Comparison of ENCODE assay signal across 28 cellular contexts in genomic region chr12:31311634-31312258, GRCh38. TPM values are rescaled to one million over a fixed set of nuclear protein-coding genes. Genes with fewer than 3 reads are reported as not detected.
DNase-seq lines count a peak whose midpoint lies in the region; ATAC-seq, FAIRE-seq and TF ChIP-seq lines count a peak whose summit lies in the region.
"Had no signal": no experiment of that assay in that cellular context is flagged by ENCODE, and none has a peak within 500 bp of the region (broad histone marks: within the 10 kb centered on the region; RNA-seq: fewer than 3 reads in every experiment).

No MANE protein-coding gene starts in this region.

- H3K4me3 Mint-ChIP-seq in activated CD4-positive, alpha-beta T cell treated with anti-CD3 and anti-CD28 coated beads, Interleukin-2, amount 10 ng/mL, durations not matched to agents 24 days and 14 days: no peak overlapping the region
- H3K4me3 Mint-ChIP-seq in neural progenitor cell: peak overlapping the region; percentile 21
- H3K4me3 Mint-ChIP-seq: B cell; CD8-positive, alpha-beta memory T cell had no signal

- TSS peak; percentile 7 for BruUV-seq in GM12878 (replicated peaks; lab: Mats Ljungman, UMichigan)

- H3K27me3 Mint-ChIP-seq in activated CD4-positive, alpha-beta T cell treated with anti-CD3 and anti-CD28 coated beads, Interleukin-2, amount 10 ng/mL, durations not matched to agents 24 days and 14 days: no peaks in the 10 kb centered on the region
- H3K27me3 Mint-ChIP-seq in neural progenitor cell (ENCODE audit: insufficient read depth, low read depth): peaks cover 8% of the 10 kb centered on the region
- H3K27me3 Mint-ChIP-seq: B cell had no signal

- peaks cover 33% of the 10 kb centered on the region for H3K4me1 Mint-ChIP-seq in activated CD4-positive, alpha-beta T cell treated with anti-CD3 and anti-CD28 coated beads, Interleukin-2, amount 10 ng/mL, durations not matched to agents 24 days and 14 days
- H3K4me1 Mint-ChIP-seq in neural progenitor cell: no peaks in the 10 kb centered on the region

- peak overlapping the region; percentile 62 for H3K27ac Mint-ChIP-seq in activated CD4-positive, alpha-beta T cell treated with anti-CD3 and anti-CD28 coated beads, Interleukin-2, amount 10 ng/mL, durations not matched to agents 24 days and 14 days
- H3K27ac Mint-ChIP-seq in neural progenitor cell: no peak overlapping the region
- H3K27ac Mint-ChIP-seq: B cell had no signal

- H3K4me3 ChIP-seq in GM12878: no peak overlapping the region
- H3K4me3 ChIP-seq in neural progenitor cell: no peak overlapping the region
- H3K4me3 ChIP-seq: SK-N-MC had no signal

- no peak for ATAC-seq in GM12878
- ATAC-seq in HG02678 (IDR thresholded peaks at IDR 0.05; ENCODE audit: unreplicated experiment): no peak

- H3K9ac ChIP-seq in GM12878 (ENCODE audit: control insufficient read depth, insufficient read depth, low read length) (no peak overlapping the region), neural progenitor cell (no peak overlapping the region)

- H3K9me3 Mint-ChIP-seq in activated CD4-positive, alpha-beta T cell treated with anti-CD3 and anti-CD28 coated beads, Interleukin-2, amount 10 ng/mL, durations not matched to agents 24 days and 14 days: peaks cover 15% of the 10 kb centered on the region
- peaks cover 82% of the 10 kb centered on the region for H3K9me3 Mint-ChIP-seq in neural progenitor cell
- H3K9me3 Mint-ChIP-seq: CD8-positive, alpha-beta memory T cell had no signal

- peak; percentile 9 for FAIRE-seq in GM12891 (lab: Jason Lieb, UNC)
- FAIRE-seq in GM12878 (lab: Jason Lieb, UNC): no peak
- FAIRE-seq: RCC 7860 had no signal

- H3K27ac ChIP-seq in GM12878 (ENCODE audit: control insufficient read depth, insufficient read depth) (no peak overlapping the region), neural progenitor cell (no peak overlapping the region)
- H3K27ac ChIP-seq: 22Rv1, C4-2B, HL-60, SK-N-MC had no signal

- H3K36me3 ChIP-seq in GM12878 (ENCODE audit: control insufficient read depth in 2 of 2, insufficient read depth in 2 of 2, low read length in 1 of 2): peaks cover 0 to 21% of the 10 kb centered on the region in 2 experiments
- H3K36me3 ChIP-seq in neural progenitor cell: peaks cover 13% of the 10 kb centered on the region

- CTCF ChIA-PET in GM12878 (lab: Yijun Ruan, JAX): interaction anchor here (1.2 kb wide), 1 partner anchor 13 kb away, joined by 4 read pairs; no protein-coding TSS in a partner anchor

- in situ Hi-C loops in GM12878 (cut with MboI): no loop called here

- TF ChIP-seq RAD21 in GM12878 (IDR thresholded peaks at IDR 0.05; ENCODE audit: insufficient read depth, low read depth, low read length): no peak

- H3K4me2 ChIP-seq in GM12878 (ENCODE audit: control insufficient read depth, insufficient read depth): no peak overlapping the region
- H3K4me2 ChIP-seq in neural progenitor cell: no peak overlapping the region

- H4K20me1 ChIP-seq in GM12878 (ENCODE audit: control insufficient read depth, insufficient read depth): no peaks in the 10 kb centered on the region
- peaks cover 99% of the 10 kb centered on the region for H4K20me1 ChIP-seq in neural progenitor cell (ENCODE audit: low read depth)

- RAD21 ChIA-PET in GM12878 (lab: Charles Lee; ENCODE audit: unreplicated experiment): no interaction called here

- H3K4me1 ChIP-seq in GM12878 (ENCODE audit: control insufficient read depth, insufficient read depth, low read length): peaks cover 7% of the 10 kb centered on the region; the same call in 1 of the 2 replicates
- peaks cover 39% of the 10 kb centered on the region for H3K4me1 ChIP-seq in neural progenitor cell

- TF ChIP-seq EP300 in GM12878 (IDR thresholded peaks at IDR 0.05; ENCODE audit: borderline replicate concordance in 1 of 2, control insufficient read depth in 1 of 2, low read depth in 2 of 2, low read length in 2 of 2): no peak

- POLR2A ChIA-PET in GM12878 (lab: Charles Lee): no interaction called here

- DNase-seq in activated CD4-positive, alpha-beta T cell treated with anti-CD3 and anti-CD28 coated beads, Interleukin-2, amount 10 ng/mL, durations not matched to agents 24 days and 14 days: no peak
- no peak for DNase-seq in activated CD4-positive, alpha-beta T cell treated with anti-CD3 and anti-CD28 coated beads, Interleukin-2, amount 50 U/mL, for 4 hours
- DNase-seq in GM12891 (ENCODE audit: insufficient read length, low spot score) (no peak), GM12878 (ENCODE audit: low read depth, low spot score) (no peak), neural progenitor cell (ENCODE audit: low spot score) (no peak), NCI-H524 treated with DMSO at 0.1 percent for 48 hours (lab: John Stamatoyannopoulos, UW) (no peak)
- DNase-seq: CD8-positive, alpha-beta memory T cell; DMS 273 treated with DMSO at 0.1 percent for 48 hours; DMS79; EL; GDM1; H7; Kasumi-1; NCI-H1092 treated with DMSO at 0.1 percent for 48 hours; NCI-H1436; NCI-H187; NCI-H2171 treated with DMSO at 0.1 percent for 48 hours; NCI-H345; NCI-H510A treated with DMSO at 0.1 percent for 48 hours; NCI-H748 treated with DMSO at 0.1 percent for 48 hours; SIG-M5 had no signal

- TF ChIP-seq CTCF in GM12878 (IDR thresholded peaks at IDR 0.05 in 2 of 3, conservative IDR thresholded peaks at IDR 0.05 in 1 of 3; ENCODE audit: control insufficient read depth in 2 of 3, extremely low read depth in 1 of 3, insufficient read depth in 1 of 3, low read depth in 3 of 3, low read length in 3 of 3) (no peak), neural progenitor cell (IDR thresholded peaks at IDR 0.05) (no peak)

- intact Hi-C loops in activated CD4-positive, alpha-beta T cell treated with anti-CD3 and anti-CD28 coated beads, Interleukin-2, amount 10 ng/mL, durations not matched to agents 24 days and 14 days (cut with micrococcal nuclease): no loop called here
- intact Hi-C loops in GM12878 (cut with micrococcal nuclease; ENCODE audit: unreplicated experiment): no loop called here

- H3K27me3 ChIP-seq in GM12878 (replicated peaks in 1 of 2; ENCODE audit: control insufficient read depth in 2 of 2, insufficient read depth in 2 of 2, low read length in 1 of 2): no peaks in the 10 kb centered on the region
- no peaks in the 10 kb centered on the region for H3K27me3 ChIP-seq in neural progenitor cell

- 98% methylated on average over 2 of the region's 2 CpGs for WGBS in GM12878 (ENCODE audit: insufficient coverage, insufficient replicate concordance, low lambda C conversion rate, missing lambda C conversion rate)

- SMC1A ChIA-PET in GM12878 (lab: Charles Lee; ENCODE audit: uncharacterized antibody, unreplicated experiment): interaction anchor here (0.8 to 4.8 kb wide), 4 partner anchors 11 to 40 kb away, joined by 3 to 20 read pairs (median 4); no protein-coding TSS in a partner anchor

- H3K79me2 ChIP-seq in GM12878 (ENCODE audit: control insufficient read depth, insufficient read depth, low read length) (peaks cover 97% of the 10 kb centered on the region), neural progenitor cell (ENCODE audit: low read depth) (peaks cover 100% of the 10 kb centered on the region)

- H3K9me3 ChIP-seq in GM12878 (replicated peaks; ENCODE audit: control insufficient read depth, insufficient read depth, low read length) (no peaks in the 10 kb centered on the region; the same call in 1 of the 3 replicates), neural progenitor cell (ENCODE audit: low read depth) (no peaks in the 10 kb centered on the region)

- H3F3A ChIP-seq in neural progenitor cell (ENCODE audit: low read depth): peaks cover 19% of the 10 kb centered on the region

- H2AFZ ChIP-seq in GM12878 (ENCODE audit: control insufficient read depth, low read depth, low read length) (no peak overlapping the region), neural progenitor cell (replicated peaks) (no peak overlapping the region)

- TF ChIP-seq POLR2A in GM12891 (IDR thresholded peaks at IDR 0.05; ENCODE audit: low read depth, low read length): no peak
- TF ChIP-seq POLR2A in GM12878 (IDR thresholded peaks at IDR 0.05; ENCODE audit: low read depth, low read length): no peak

- H3K36me3 Mint-ChIP-seq in activated CD4-positive, alpha-beta T cell treated with anti-CD3 and anti-CD28 coated beads, Interleukin-2, amount 10 ng/mL, durations not matched to agents 24 days and 14 days (ENCODE audit: low read depth): peaks cover 58% of the 10 kb centered on the region
- H3K36me3 Mint-ChIP-seq in neural progenitor cell: peaks cover 69% of the 10 kb centered on the region

TF ChIP-seq in GM12891, 5 proteins besides CTCF, POLR2A, EP300 and RAD21 (continues in another document):
- TF ChIP-seq POU2F2 (IDR thresholded peaks at IDR 0.05; ENCODE audit: low read depth, low read length) (no peak), SPI1 (IDR thresholded peaks at IDR 0.05; ENCODE audit: low read depth, low read length) (no peak), PAX5 (IDR thresholded peaks at IDR 0.05; ENCODE audit: insufficient read depth, low read length, severe bottlenecking) (no peak), POLR2AphosphoS5 (IDR thresholded peaks at IDR 0.05; ENCODE audit: low read depth, low read length) (no peak)

TF ChIP-seq in GM12878, 131 proteins besides CTCF, POLR2A, EP300 and RAD21 (continues in another document):
- TF ChIP-seq EZH2 (IDR thresholded peaks at IDR 0.05; ENCODE audit: borderline replicate concordance, control insufficient read depth, low read depth, low read length) (no peak), IKZF1 (conservative IDR thresholded peaks at IDR 0.05) (no peak), GABPA (IDR thresholded peaks at IDR 0.05; ENCODE audit: low read depth) (no peak), HDGF (IDR thresholded peaks at IDR 0.05) (no peak)

RNA-seq across cellular contexts. Expression of gene SINHCAF, which starts 14.2 kb away (rescaled TPM):
- 261 and 277 TPM in 2 replicates for total RNA-seq in activated CD4-positive, alpha-beta T cell treated with anti-CD3 and anti-CD28 coated beads, Interleukin-2, amount 10 ng/mL, durations not matched to agents 24 days and 14 days
- polyA plus RNA-seq in GM12891 (2012; ENCODE audit: low read depth, missing spikeins): 29.3 TPM
- total RNA-seq in GM12878 (2013; cell fraction: nucleolus; rRNA removed): 114 and 132 TPM in 2 replicates
- total RNA-seq in GM12878 (2014; rRNA removed) (71.8 and 93.4 TPM in 2 replicates), GM12878 (2014; rRNA removed; fragmentation: Illumina TruSeq; extraction: Trizol) (92.3 and 100 TPM in 2 replicates), GM12878 (2021) (88.4 and 106 TPM in 2 replicates), neural progenitor cell (ENCODE audit: low replicate concordance) (432 and 1,260 TPM in 2 replicates)
- 21.2 TPM for polyA plus RNA-seq in GM12878 (2011; ENCODE audit: low read depth)
- polyA plus RNA-seq in GM12878 (2011; rRNA removed) (102 and 213 TPM in 2 replicates), GM12878 (2014; fragmentation: Illumina TruSeq; extraction: Trizol) (156 and 217 TPM in 2 replicates), GM12878 (2014; fragmentation: Nextera tagmentation; extraction: Ambion mirVana) (100 to 1,000 TPM; 110 to 139 TPM), GM12878 (2014; rRNA removed) (45.7 and 60.4 TPM in 2 replicates), GM12878 (2016; fragmentation: Nextera tagmentation; extraction: Ambion mirVana) (10 to 100 TPM; 67.7 to 84.4 TPM)
- 36.0 and 65.4 TPM in 2 replicates for polyA plus RNA-seq in GM12878 (2011; cell fraction: cytosol; rRNA removed)
- 31.6 and 39.1 TPM in 2 replicates for polyA plus RNA-seq in GM12878 (2011; cell fraction: nucleus; rRNA removed)
- 38.5 and 54.6 TPM in 2 replicates for polyA plus RNA-seq in GM12878 (2012)
- polyA minus RNA-seq in GM12878 (2011; rRNA and poly(A)+ RNA removed): 50.1 and 60.6 TPM in 2 replicates
- polyA minus RNA-seq in GM12878 (2011; cell fraction: cytosol; rRNA and poly(A)+ RNA removed): 42.1 and 42.6 TPM in 2 replicates
- polyA minus RNA-seq in GM12878 (2011; cell fraction: nucleus; rRNA and poly(A)+ RNA removed): 32.6 and 48.8 TPM in 2 replicates
